In genomic region chr1:197917813-197918646, GRCh38 we compare ENCODE assay signal across 8 cellular contexts. TPM values are rescaled to one million over a fixed set of nuclear protein-coding genes. Genes with fewer than 3 reads are reported as not detected.
DNase-seq lines count a peak whose midpoint lies in the region; ATAC-seq and TF ChIP-seq lines count a peak whose summit lies in the region.

No MANE protein-coding gene starts in this region.

- H3K4me3 Mint-ChIP-seq in naive thymus-derived CD4-positive, alpha-beta T cell = peak overlapping the region; percentile 68 to 83 (median 74)

- H3K4me1 ChIP-seq in naive thymus-derived CD4-positive, alpha-beta T cell (ENCODE audit: control insufficient read depth in 2 of 2, insufficient read depth in 2 of 2, low read length in 2 of 2) = peaks cover 39 to 52% of the 10 kb centered on the region in 2 donors

- POLR2A ChIA-PET in naive thymus-derived CD4-positive, alpha-beta T cell (lab: Charles Lee) = interaction anchor here (1.0 kb wide), 1 partner anchor 15 kb away, joined by 3 read pairs; the partner anchor contains the start of gene C1orf53

- CTCF ChIA-PET in naive thymus-derived CD4-positive, alpha-beta T cell (lab: Charles Lee) = interaction anchor here (1.3 kb wide), 1 partner anchor 8 kb away, joined by 5 read pairs; no protein-coding TSS in a partner anchor

- H3K27ac Mint-ChIP-seq in naive thymus-derived CD4-positive, alpha-beta T cell = peak overlapping the region in 4 of 9 donors; percentile 15 to 75 (median 36)

- peaks cover 68 to 88% of the 10 kb centered on the region in 2 donors for H3K27me3 ChIP-seq in naive thymus-derived CD4-positive, alpha-beta T cell (ENCODE audit: control insufficient read depth in 2 of 2, insufficient read depth in 2 of 2, low read length in 2 of 2)

- DNase-seq in D341Med (ENCODE audit: low spot score) (peak; percentile 68), NCI-H2227 (lab: John Stamatoyannopoulos, UW; ENCODE audit: unreplicated experiment) (peak; percentile 57), coronary artery (ENCODE audit: low spot score) (peak; percentile 72), NCI-H2029 treated with DMSO at 0.1 percent for 48 hours (lab: John Stamatoyannopoulos, UW) (no peak), NCI-H446 treated with DMSO at 0.1 percent for 48 hours (lab: John Stamatoyannopoulos, UW) (no peak)
- DNase-seq in naive thymus-derived CD4-positive, alpha-beta T cell = peak in 1 of 9 donors; percentile 11

- H3K4me3 ChIP-seq in coronary artery = peak overlapping the region; percentile 71
- peak overlapping the region; percentile 45 for H3K4me3 ChIP-seq in naive thymus-derived CD4-positive, alpha-beta T cell (ENCODE audit: low read length)

- H3K4me1 Mint-ChIP-seq in naive thymus-derived CD4-positive, alpha-beta T cell = peaks cover 52 to 82% (median 73%) of the 10 kb centered on the region in 7 donors

- peaks cover 0 to 16% (median 0%) of the 10 kb centered on the region in 11 donors for H3K9me3 Mint-ChIP-seq in naive thymus-derived CD4-positive, alpha-beta T cell

- ATAC-seq in naive thymus-derived CD4-positive, alpha-beta T cell = peak; percentile 22
- ATAC-seq in HG03159 (IDR thresholded peaks at IDR 0.05; ENCODE audit: unreplicated experiment) = no peak
- ATAC-seq in HG03025 (IDR thresholded peaks at IDR 0.05; ENCODE audit: low FRiP score, unreplicated experiment) = no peak

- no peaks in the 10 kb centered on the region for H3K9me3 ChIP-seq in naive thymus-derived CD4-positive, alpha-beta T cell (ENCODE audit: control insufficient read depth in 2 of 3, low read length in 3 of 3)

- peaks cover 0 to 10% (median 2%) of the 10 kb centered on the region in 5 donors for H3K36me3 Mint-ChIP-seq in naive thymus-derived CD4-positive, alpha-beta T cell

- H3K36me3 ChIP-seq in naive thymus-derived CD4-positive, alpha-beta T cell (ENCODE audit: control insufficient read depth in 2 of 3, insufficient read depth in 3 of 3, low read length in 3 of 3) = no peaks in the 10 kb centered on the region

- no peak for TF ChIP-seq CTCF in coronary artery (IDR thresholded peaks at IDR 0.05)

- peaks cover 95 to 100% (median 95%) of the 10 kb centered on the region in 5 donors for H3K27me3 Mint-ChIP-seq in naive thymus-derived CD4-positive, alpha-beta T cell

- H3K27ac ChIP-seq in coronary artery = peak overlapping the region in 1 of 2 donors; percentile 16
- H3K27ac ChIP-seq in naive thymus-derived CD4-positive, alpha-beta T cell (ENCODE audit: low read depth, low read length) = no peak overlapping the region

- intact Hi-C loops in naive thymus-derived CD4-positive, alpha-beta T cell (cut with micrococcal nuclease) = loop anchor here (1.0 to 2.0 kb wide), 3 partner anchors 9 to 239 kb away; partner anchors contain the start of genes NEK7 (in 2 of the 2) and C1orf53 (in 1 of the 2)

RNA-seq across cellular contexts. Expression of gene LHX9, which starts 0.9 kb away (rescaled TPM):
- total RNA-seq in naive thymus-derived CD4-positive, alpha-beta T cell = not detected
- not detected for polyA plus RNA-seq in naive thymus-derived CD4-positive, alpha-beta T cell

RNA-seq across cellular contexts. Expression of gene C1orf53, which starts 15.6 kb away (rescaled TPM):
- not detected for total RNA-seq in naive thymus-derived CD4-positive, alpha-beta T cell
- polyA plus RNA-seq in naive thymus-derived CD4-positive, alpha-beta T cell = 1 to 10 TPM in 1 of 2 donors, not detected in 1; 1.6 TPM

Comparison
In these comparisons a context has a peak if more than half of its experiments do, and no peak if none do; other contexts are left out.
1. DNase-seq: peak in D341Med (single experiment), NCI-H2227 (single experiment) and coronary artery (single experiment); none in NCI-H2029 treated with DMSO at 0.1 percent for 48 hours (single experiment) and NCI-H446 treated with DMSO at 0.1 percent for 48 hours (single experiment).